ENCODE assay signal across 20 cellular contexts in the genomic region with DNA sequence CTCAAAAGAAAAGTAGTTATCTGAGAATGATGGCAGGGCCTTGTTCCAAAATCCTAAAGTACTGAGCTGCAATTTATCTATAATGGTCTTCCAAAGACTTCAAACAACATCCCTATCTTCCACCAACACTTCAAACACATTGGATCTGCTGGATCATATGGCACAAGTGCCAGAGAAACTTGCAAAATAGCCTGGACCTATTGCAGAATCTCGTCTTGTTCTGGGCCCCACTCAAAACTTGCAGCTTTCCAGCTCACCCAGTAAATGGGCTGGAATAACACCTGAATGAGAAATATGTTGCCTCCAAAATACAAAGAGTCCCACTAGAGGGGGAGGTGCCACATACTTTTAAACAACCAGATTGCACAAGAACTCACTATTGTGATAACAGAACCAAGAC.
"Had no signal": no experiment of that assay in that cellular context is flagged by ENCODE, and none has a peak within 500 bp of the region (broad histone marks: within the 10 kb centered on the region; RNA-seq: fewer than 3 reads in every experiment).

No MANE protein-coding gene starts in this region.

- DNase-seq: Karpas-422, KG1, MG63, NCI-H1092, NCI-H1105 treated with DMSO at 0.1 percent for 48 hours, NCI-H1417 treated with DMSO at 0.1 percent for 48 hours, NCI-H146, NCI-H1694 treated with DMSO at 0.1 percent for 48 hours, NCI-H1930, NCI-H2081, NCI-H2107, NCI-H2171, NCI-H226, NCI-H446, NCI-H510A, NCI-H524 treated with DMSO at 0.1 percent for 48 hours, NCI-H774, Right ventricle myocardium superior, RPMI8226, SIG-M5 had no signal
